ENCODE assay signal across 12 cellular contexts in genomic region chr11:120622189-120622912, GRCh38.
DNase-seq lines count a peak whose midpoint lies in the region; ATAC-seq, FAIRE-seq and TF ChIP-seq lines count a peak whose summit lies in the region.
"Had no signal": no experiment of that assay in that cellular context is flagged by ENCODE, and none has a peak within 500 bp of the region (broad histone marks: within the 10 kb centered on the region; RNA-seq: fewer than 3 reads in every experiment).

No MANE protein-coding gene starts in this region.

- ATAC-seq in activated CD4-positive, alpha-beta T cell treated with anti-CD3 and anti-CD28 coated beads for 36 hours: no peak
- no peak for ATAC-seq in HG02870 (IDR thresholded peaks at IDR 0.05; ENCODE audit: unreplicated experiment)

- H3K27ac Mint-ChIP-seq in activated CD4-positive, alpha-beta T cell treated with anti-CD3 and anti-CD28 coated beads for 36 hours: no peak overlapping the region

- peak; percentile 32 for DNase-seq in activated CD4-positive, alpha-beta T cell treated with anti-CD3 and anti-CD28 coated beads for 36 hours
- no peak for DNase-seq in activated CD4-positive, alpha-beta T cell treated with anti-CD3 and anti-CD28 coated beads for 4 hours
- DNase-seq in Karpas-422: peak; percentile 65
- peak; percentile 4 for DNase-seq in bronchial epithelial cell (ENCODE audit: low read depth)
- no peak for DNase-seq in retinal pigment epithelial cell (ENCODE audit: low read depth)
- no peak for DNase-seq in hippocampal formation (lab: John Stamatoyannopoulos, UW)
- DNase-seq in SIG-M5 (lab: John Stamatoyannopoulos, UW): no peak
- DNase-seq: activated naive CD4-positive, alpha-beta T cell; SHP77 treated with DMSO at 0.1 percent for 48 hours had no signal

- H3K36me3 Mint-ChIP-seq in activated CD4-positive, alpha-beta T cell treated with anti-CD3 and anti-CD28 coated beads for 36 hours (ENCODE audit: low read depth): peaks cover 1% of the 10 kb centered on the region

- H3K4me2 ChIP-seq in Karpas-422 (ENCODE audit: low read depth, low read length, poor library complexity, severe bottlenecking): no peak overlapping the region

- H3K4me3 ChIP-seq in Karpas-422 (ENCODE audit: low read length): no peak overlapping the region
- no peak overlapping the region for H3K4me3 ChIP-seq in bronchial epithelial cell (ENCODE audit: low read depth, low read length)
- H3K4me3 ChIP-seq in retinal pigment epithelial cell (ENCODE audit: low read length): no peak overlapping the region

- no peak overlapping the region for H2AFZ ChIP-seq in Karpas-422 (ENCODE audit: low read length)

- no peak overlapping the region for H3K9ac ChIP-seq in Karpas-422 (ENCODE audit: low read length)

- CTCF ChIA-PET in activated CD4-positive, alpha-beta T cell treated with anti-CD3 and anti-CD28 coated beads for 36 hours (lab: Charles Lee): no interaction called here

- H3K9me3 ChIP-seq in Karpas-422 (ENCODE audit: low read length): no peaks in the 10 kb centered on the region

- POLR2A ChIA-PET in activated CD4-positive, alpha-beta T cell treated with anti-CD3 and anti-CD28 coated beads for 36 hours (lab: Charles Lee): no interaction called here

- peak; percentile 20 for TF ChIP-seq CTCF in bronchial epithelial cell (IDR thresholded peaks at IDR 0.05; ENCODE audit: insufficient read depth, low read length, severe bottlenecking)
- TF ChIP-seq CTCF in retinal pigment epithelial cell (conservative IDR thresholded peaks at IDR 0.05; ENCODE audit: low read depth, low read length): peak; percentile 32

- no peaks in the 10 kb centered on the region for H3K36me3 ChIP-seq in Karpas-422 (ENCODE audit: insufficient read depth, low read length)
- no peaks in the 10 kb centered on the region for H3K36me3 ChIP-seq in bronchial epithelial cell (ENCODE audit: control insufficient read depth, insufficient read depth, low read length)

- H4K20me1 ChIP-seq in Karpas-422 (ENCODE audit: insufficient read depth, low read depth, low read length): no peaks in the 10 kb centered on the region

- H3K4me1 ChIP-seq in Karpas-422 (ENCODE audit: low read length): no peaks in the 10 kb centered on the region

- H3K4me3 Mint-ChIP-seq in activated CD4-positive, alpha-beta T cell treated with anti-CD3 and anti-CD28 coated beads for 36 hours: no peak overlapping the region

- FAIRE-seq in bronchial epithelial cell (lab: Jason Lieb, UNC): no peak
- FAIRE-seq: HTR-8/SVneo had no signal

- intact Hi-C loops in activated CD4-positive, alpha-beta T cell treated with anti-CD3 and anti-CD28 coated beads for 36 hours (cut with DNase I, micrococcal nuclease): no loop called here

- no peaks in the 10 kb centered on the region for H3K4me1 Mint-ChIP-seq in activated CD4-positive, alpha-beta T cell treated with anti-CD3 and anti-CD28 coated beads for 36 hours

- H3K9me2 ChIP-seq in Karpas-422 (replicated peaks; ENCODE audit: insufficient read depth, low read length): no peaks in the 10 kb centered on the region

- H3K27ac ChIP-seq in Karpas-422 (ENCODE audit: low read length): no peak overlapping the region
- H3K27ac ChIP-seq: C4-2B had no signal

- H3K9me3 Mint-ChIP-seq in activated CD4-positive, alpha-beta T cell treated with anti-CD3 and anti-CD28 coated beads for 36 hours (ENCODE audit: low read depth): peaks cover 8% of the 10 kb centered on the region

- H3K27me3 ChIP-seq in Karpas-422 (ENCODE audit: low read length) (no peaks in the 10 kb centered on the region), bronchial epithelial cell (ENCODE audit: control insufficient read depth, insufficient read depth, low read length) (no peaks in the 10 kb centered on the region)

- H3K79me2 ChIP-seq in Karpas-422 (ENCODE audit: low read length): no peaks in the 10 kb centered on the region

- H3K27me3 Mint-ChIP-seq in activated CD4-positive, alpha-beta T cell treated with anti-CD3 and anti-CD28 coated beads for 36 hours: peaks cover 5% of the 10 kb centered on the region

Comparison
In these comparisons a context has a peak if more than half of its experiments do, and no peak if none do; other contexts are left out.
1. DNase-seq: peak in activated CD4-positive, alpha-beta T cell treated with anti-CD3 and anti-CD28 coated beads for 36 hours (single experiment), Karpas-422 (single experiment) and bronchial epithelial cell (single experiment); none in activated CD4-positive, alpha-beta T cell treated with anti-CD3 and anti-CD28 coated beads for 4 hours (0 of 2), retinal pigment epithelial cell (single experiment), hippocampal formation (0 of 2) and SIG-M5 (single experiment).